Comparison of ENCODE assay signal across 4 cellular contexts in the genomic region with DNA sequence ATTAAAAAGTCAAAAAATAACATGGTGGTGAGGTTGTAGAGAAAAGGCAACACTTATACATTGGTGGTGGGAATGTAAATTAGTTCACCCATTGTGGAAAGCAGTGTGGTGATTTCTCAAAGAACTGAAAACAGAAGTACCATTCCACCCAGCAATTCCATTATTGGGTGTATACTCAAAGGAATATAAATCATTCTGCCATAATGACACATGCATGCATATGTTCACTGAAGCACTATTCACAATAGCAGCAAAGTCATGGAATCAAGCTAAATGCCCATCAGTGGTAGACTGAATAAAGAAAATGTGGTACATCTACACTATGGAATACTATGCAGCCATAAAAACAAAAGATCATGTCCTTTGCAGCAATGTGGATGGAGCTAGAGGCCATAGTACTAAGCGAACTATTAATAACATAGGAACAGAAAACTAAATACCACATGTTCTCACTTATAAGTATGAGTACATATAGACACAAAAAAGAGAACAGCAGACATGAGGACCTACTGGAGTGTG.
TF ChIP-seq lines count a peak whose summit lies in the region.

No MANE protein-coding gene starts in this region.

TF ChIP-seq in SK-N-SH treated with all-trans-retinoic acid at 6 μM for 48 hours, 23 proteins besides CTCF, POLR2A, EP300 and RAD21 (continued from another document):
- TF ChIP-seq, protein P1, sequence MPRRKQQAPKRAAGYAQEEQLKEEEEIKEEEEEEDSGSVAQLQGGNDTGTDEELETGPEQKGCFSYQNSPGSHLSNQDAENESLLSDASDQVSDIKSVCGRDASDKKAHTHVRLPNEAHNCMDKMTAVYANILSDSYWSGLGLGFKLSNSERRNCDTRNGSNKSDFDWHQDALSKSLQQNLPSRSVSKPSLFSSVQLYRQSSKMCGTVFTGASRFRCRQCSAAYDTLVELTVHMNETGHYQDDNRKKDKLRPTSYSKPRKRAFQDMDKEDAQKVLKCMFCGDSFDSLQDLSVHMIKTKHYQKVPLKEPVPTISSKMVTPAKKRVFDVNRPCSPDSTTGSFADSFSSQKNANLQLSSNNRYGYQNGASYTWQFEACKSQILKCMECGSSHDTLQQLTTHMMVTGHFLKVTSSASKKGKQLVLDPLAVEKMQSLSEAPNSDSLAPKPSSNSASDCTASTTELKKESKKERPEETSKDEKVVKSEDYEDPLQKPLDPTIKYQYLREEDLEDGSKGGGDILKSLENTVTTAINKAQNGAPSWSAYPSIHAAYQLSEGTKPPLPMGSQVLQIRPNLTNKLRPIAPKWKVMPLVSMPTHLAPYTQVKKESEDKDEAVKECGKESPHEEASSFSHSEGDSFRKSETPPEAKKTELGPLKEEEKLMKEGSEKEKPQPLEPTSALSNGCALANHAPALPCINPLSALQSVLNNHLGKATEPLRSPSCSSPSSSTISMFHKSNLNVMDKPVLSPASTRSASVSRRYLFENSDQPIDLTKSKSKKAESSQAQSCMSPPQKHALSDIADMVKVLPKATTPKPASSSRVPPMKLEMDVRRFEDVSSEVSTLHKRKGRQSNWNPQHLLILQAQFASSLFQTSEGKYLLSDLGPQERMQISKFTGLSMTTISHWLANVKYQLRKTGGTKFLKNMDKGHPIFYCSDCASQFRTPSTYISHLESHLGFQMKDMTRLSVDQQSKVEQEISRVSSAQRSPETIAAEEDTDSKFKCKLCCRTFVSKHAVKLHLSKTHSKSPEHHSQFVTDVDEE (CRISPR knock-in tag; IDR thresholded peaks at IDR 0.05): no peak
- no peak for TF ChIP-seq GLIS3 (CRISPR knock-in tag; IDR thresholded peaks at IDR 0.05)
- TF ChIP-seq ZC3H10 (CRISPR knock-in tag; IDR thresholded peaks at IDR 0.05): no peak

TF ChIP-seq in SK-N-SH, 30 proteins besides CTCF, POLR2A, EP300 and RAD21:
- TF ChIP-seq, protein P2, sequence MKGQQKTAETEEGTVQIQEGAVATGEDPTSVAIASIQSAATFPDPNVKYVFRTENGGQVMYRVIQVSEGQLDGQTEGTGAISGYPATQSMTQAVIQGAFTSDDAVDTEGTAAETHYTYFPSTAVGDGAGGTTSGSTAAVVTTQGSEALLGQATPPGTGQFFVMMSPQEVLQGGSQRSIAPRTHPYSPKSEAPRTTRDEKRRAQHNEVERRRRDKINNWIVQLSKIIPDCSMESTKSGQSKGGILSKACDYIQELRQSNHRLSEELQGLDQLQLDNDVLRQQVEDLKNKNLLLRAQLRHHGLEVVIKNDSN (IDR thresholded peaks at IDR 0.05; ENCODE audit: borderline replicate concordance, low read depth): no peak
- TF ChIP-seq SMC3 (IDR thresholded peaks at IDR 0.05; ENCODE audit: low read depth, low read length): no peak
- TF ChIP-seq POLR2AphosphoS5 (IDR thresholded peaks at IDR 0.05; ENCODE audit: low read depth, low read length): no peak
- no peak for TF ChIP-seq MEF2A (IDR thresholded peaks at IDR 0.05; ENCODE audit: borderline replicate concordance, low read depth)
- TF ChIP-seq FOSL2 (IDR thresholded peaks at IDR 0.05; ENCODE audit: borderline replicate concordance, low read depth): no peak
- TF ChIP-seq NRF1 (IDR thresholded peaks at IDR 0.05; ENCODE audit: low read depth, low read length): no peak
- no peak for TF ChIP-seq GABPA (IDR thresholded peaks at IDR 0.05; ENCODE audit: low read depth)
- no peak for TF ChIP-seq RFX5 (IDR thresholded peaks at IDR 0.05; ENCODE audit: low read length)
- TF ChIP-seq FOXM1 (IDR thresholded peaks at IDR 0.05; ENCODE audit: low read depth): no peak
- TF ChIP-seq TAF1 (IDR thresholded peaks at IDR 0.05; ENCODE audit: borderline replicate concordance, low read depth, low read length): no peak
- no peak for TF ChIP-seq YY1 (IDR thresholded peaks at IDR 0.05; ENCODE audit: low read depth)
- no peak for TF ChIP-seq GATA2 (CRISPR knock-in tag; IDR thresholded peaks at IDR 0.05)
- TF ChIP-seq, protein P3, sequence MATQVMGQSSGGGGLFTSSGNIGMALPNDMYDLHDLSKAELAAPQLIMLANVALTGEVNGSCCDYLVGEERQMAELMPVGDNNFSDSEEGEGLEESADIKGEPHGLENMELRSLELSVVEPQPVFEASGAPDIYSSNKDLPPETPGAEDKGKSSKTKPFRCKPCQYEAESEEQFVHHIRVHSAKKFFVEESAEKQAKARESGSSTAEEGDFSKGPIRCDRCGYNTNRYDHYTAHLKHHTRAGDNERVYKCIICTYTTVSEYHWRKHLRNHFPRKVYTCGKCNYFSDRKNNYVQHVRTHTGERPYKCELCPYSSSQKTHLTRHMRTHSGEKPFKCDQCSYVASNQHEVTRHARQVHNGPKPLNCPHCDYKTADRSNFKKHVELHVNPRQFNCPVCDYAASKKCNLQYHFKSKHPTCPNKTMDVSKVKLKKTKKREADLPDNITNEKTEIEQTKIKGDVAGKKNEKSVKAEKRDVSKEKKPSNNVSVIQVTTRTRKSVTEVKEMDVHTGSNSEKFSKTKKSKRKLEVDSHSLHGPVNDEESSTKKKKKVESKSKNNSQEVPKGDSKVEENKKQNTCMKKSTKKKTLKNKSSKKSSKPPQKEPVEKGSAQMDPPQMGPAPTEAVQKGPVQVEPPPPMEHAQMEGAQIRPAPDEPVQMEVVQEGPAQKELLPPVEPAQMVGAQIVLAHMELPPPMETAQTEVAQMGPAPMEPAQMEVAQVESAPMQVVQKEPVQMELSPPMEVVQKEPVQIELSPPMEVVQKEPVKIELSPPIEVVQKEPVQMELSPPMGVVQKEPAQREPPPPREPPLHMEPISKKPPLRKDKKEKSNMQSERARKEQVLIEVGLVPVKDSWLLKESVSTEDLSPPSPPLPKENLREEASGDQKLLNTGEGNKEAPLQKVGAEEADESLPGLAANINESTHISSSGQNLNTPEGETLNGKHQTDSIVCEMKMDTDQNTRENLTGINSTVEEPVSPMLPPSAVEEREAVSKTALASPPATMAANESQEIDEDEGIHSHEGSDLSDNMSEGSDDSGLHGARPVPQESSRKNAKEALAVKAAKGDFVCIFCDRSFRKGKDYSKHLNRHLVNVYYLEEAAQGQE (IDR thresholded peaks at IDR 0.05; ENCODE audit: low read depth, low read length): no peak

TF ChIP-seq in HEK293, 187 proteins besides CTCF, POLR2A, EP300 and RAD21 (continued from another document):
- TF ChIP-seq, protein P4, sequence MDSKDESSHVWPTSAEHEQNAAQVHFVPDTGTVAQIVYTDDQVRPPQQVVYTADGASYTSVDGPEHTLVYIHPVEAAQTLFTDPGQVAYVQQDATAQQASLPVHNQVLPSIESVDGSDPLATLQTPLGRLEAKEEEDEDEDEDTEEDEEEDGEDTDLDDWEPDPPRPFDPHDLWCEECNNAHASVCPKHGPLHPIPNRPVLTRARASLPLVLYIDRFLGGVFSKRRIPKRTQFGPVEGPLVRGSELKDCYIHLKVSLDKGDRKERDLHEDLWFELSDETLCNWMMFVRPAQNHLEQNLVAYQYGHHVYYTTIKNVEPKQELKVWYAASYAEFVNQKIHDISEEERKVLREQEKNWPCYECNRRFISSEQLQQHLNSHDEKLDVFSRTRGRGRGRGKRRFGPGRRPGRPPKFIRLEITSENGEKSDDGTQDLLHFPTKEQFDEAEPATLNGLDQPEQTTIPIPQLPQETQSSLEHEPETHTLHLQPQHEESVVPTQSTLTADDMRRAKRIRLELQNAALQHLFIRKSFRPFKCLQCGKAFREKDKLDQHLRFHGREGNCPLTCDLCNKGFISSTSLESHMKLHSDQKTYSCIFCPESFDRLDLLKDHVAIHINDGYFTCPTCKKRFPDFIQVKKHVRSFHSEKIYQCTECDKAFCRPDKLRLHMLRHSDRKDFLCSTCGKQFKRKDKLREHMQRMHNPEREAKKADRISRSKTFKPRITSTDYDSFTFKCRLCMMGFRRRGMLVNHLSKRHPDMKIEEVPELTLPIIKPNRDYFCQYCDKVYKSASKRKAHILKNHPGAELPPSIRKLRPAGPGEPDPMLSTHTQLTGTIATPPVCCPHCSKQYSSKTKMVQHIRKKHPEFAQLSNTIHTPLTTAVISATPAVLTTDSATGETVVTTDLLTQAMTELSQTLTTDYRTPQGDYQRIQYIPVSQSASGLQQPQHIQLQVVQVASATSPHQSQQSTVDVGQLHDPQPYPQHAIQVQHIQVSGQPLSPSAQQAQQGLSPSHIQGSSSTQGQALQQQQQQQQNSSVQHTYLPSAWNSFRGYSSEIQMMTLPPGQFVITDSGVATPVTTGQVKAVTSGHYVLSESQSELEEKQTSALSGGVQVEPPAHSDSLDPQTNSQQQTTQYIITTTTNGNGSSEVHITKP (tag by site-specific recombination; IDR thresholded peaks at IDR 0.05): no peak
- no peak for TF ChIP-seq MZF1 (tag by site-specific recombination; IDR thresholded peaks at IDR 0.05; ENCODE audit: borderline replicate concordance)
- TF ChIP-seq ZNF549 (tag by site-specific recombination; IDR thresholded peaks at IDR 0.05): no peak

TF ChIP-seq in K562, 482 proteins besides CTCF, POLR2A, EP300 and RAD21 (continued from another document):
- TF ChIP-seq, protein P5, sequence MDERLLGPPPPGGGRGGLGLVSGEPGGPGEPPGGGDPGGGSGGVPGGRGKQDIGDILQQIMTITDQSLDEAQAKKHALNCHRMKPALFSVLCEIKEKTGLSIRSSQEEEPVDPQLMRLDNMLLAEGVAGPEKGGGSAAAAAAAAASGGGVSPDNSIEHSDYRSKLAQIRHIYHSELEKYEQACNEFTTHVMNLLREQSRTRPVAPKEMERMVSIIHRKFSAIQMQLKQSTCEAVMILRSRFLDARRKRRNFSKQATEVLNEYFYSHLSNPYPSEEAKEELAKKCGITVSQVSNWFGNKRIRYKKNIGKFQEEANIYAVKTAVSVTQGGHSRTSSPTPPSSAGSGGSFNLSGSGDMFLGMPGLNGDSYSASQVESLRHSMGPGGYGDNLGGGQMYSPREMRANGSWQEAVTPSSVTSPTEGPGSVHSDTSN (CRISPR knock-in tag; IDR thresholded peaks at IDR 0.05; ENCODE audit: low read depth): no peak
- TF ChIP-seq, protein P5 (tag; conservative IDR thresholded peaks at IDR 0.05; ENCODE audit: low read depth): peak; percentile 42; the same call in 1 of the 2 replicates
- no peak for TF ChIP-seq TSC22D4 (tag; IDR thresholded peaks at IDR 0.05)
- peak; percentile 63 for TF ChIP-seq MEIS2 (IDR thresholded peaks at IDR 0.05; ENCODE audit: partially characterized antibody)
- TF ChIP-seq, protein P6, sequence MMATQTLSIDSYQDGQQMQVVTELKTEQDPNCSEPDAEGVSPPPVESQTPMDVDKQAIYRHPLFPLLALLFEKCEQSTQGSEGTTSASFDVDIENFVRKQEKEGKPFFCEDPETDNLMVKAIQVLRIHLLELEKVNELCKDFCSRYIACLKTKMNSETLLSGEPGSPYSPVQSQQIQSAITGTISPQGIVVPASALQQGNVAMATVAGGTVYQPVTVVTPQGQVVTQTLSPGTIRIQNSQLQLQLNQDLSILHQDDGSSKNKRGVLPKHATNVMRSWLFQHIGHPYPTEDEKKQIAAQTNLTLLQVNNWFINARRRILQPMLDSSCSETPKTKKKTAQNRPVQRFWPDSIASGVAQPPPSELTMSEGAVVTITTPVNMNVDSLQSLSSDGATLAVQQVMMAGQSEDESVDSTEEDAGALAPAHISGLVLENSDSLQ (IDR thresholded peaks at IDR 0.05): peak; percentile 66
- TF ChIP-seq RCOR1 (IDR thresholded peaks at IDR 0.05; ENCODE audit: borderline replicate concordance in 1 of 2, low read depth in 2 of 2, low read length in 2 of 2): no peak
- no peak for TF ChIP-seq NFE2 (IDR thresholded peaks at IDR 0.05; ENCODE audit: low read depth)
TF ChIP-seq in K562: peak in this region for 4.
